Comparison of ENCODE assay signal across 1 cellular context in the genomic region with DNA sequence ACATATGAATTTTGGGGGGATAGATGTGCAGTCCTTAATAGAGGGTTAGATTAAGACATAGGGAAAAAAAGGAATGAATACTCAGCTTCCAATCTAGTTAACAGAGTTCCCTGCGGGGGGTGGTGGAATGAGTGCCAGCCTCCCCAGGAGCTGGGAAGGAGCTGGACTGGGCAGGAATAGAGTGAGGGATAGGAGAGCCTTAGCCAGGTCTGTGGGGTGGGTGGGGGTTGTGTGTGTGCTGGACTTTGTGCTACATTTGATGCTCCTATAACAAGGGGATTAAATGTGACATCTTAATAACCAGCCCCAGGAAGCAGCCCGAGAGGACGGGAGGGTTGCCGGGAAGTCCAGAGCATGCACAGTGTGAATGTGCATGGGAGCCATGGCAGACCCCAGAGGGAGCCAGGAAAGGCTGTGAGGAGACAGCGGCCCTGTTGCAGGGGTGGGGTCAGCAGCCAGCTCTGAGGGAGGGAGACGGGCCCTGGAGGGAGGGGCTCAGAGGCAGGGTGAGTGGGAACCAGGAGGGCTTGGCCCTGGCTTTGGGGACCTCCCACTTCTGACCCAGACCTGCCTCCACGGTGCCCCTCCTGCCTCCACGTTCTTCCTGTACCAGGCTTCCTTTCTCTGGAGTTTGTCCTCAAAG.
TF ChIP-seq lines count a peak whose summit lies in the region.

No MANE protein-coding gene starts in this region.

TF ChIP-seq in HEK293, 187 proteins besides CTCF, POLR2A, EP300 and RAD21:
- peak; percentile 30; the same call in 1 of the 2 replicates for TF ChIP-seq GLIS1 (tag by site-specific recombination; IDR thresholded peaks at IDR 0.05)
- TF ChIP-seq, protein P1, sequence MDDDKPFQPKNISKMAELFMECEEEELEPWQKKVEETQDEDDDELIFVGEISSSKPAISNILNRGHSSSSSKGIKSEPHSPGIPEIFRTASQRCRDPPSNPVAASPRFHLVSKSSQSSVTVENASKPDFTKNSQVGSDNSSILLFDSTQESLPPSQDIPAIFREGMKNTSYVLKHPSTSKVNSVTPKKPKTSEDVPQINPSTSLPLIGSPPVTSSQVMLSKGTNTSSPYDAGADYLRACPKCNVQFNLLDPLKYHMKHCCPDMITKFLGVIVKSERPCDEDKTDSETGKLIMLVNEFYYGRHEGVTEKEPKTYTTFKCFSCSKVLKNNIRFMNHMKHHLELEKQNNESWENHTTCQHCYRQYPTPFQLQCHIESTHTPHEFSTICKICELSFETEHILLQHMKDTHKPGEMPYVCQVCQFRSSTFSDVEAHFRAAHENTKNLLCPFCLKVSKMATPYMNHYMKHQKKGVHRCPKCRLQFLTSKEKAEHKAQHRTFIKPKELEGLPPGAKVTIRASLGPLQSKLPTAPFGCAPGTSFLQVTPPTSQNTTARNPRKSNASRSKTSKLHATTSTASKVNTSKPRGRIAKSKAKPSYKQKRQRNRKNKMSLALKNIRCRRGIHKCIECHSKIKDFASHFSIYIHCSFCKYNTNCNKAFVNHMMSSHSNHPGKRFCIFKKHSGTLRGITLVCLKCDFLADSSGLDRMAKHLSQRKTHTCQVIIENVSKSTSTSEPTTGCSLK (tag by site-specific recombination; IDR thresholded peaks at IDR 0.05) = no peak
